In genomic region chr6:36111526-36111925, GRCh38 we compare ENCODE assay signal across 24 cellular contexts. TPM values are rescaled to one million over a fixed set of nuclear protein-coding genes. Genes with fewer than 3 reads are reported as not detected.
A peak's percentile ranks its signal among the peaks of the same experiment; 100 is the strongest.
DNase-seq lines count a peak whose midpoint lies in the region; ATAC-seq and TF ChIP-seq lines count a peak whose summit lies in the region.
"Had no signal": no experiment of that assay in that cellular context is flagged by ENCODE, and none has a peak within 500 bp of the region (broad histone marks: within the 10 kb centered on the region; RNA-seq: fewer than 3 reads in every experiment).

No MANE protein-coding gene starts in this region.

- no peak overlapping the region for H2BK120ac ChIP-seq in H9 (ENCODE audit: low read depth, low read length, poor library complexity, severe bottlenecking)

- no peak overlapping the region for H3K4ac ChIP-seq in H9 (ENCODE audit: low read depth, low read length)

- no peak overlapping the region for H2AK5ac ChIP-seq in H9 (ENCODE audit: insufficient read length, low read length)

- TF ChIP-seq CTCF in H9 (conservative IDR thresholded peaks at IDR 0.05): no peak
- no peak for TF ChIP-seq CTCF in nephron progenitor cell (IDR thresholded peaks at IDR 0.05)

- peaks cover 4% of the 10 kb centered on the region for H3K36me3 ChIP-seq in CD4-positive, CD25-positive, alpha-beta regulatory T cell (ENCODE audit: control insufficient read depth, insufficient read depth, low read length)

- H4K5ac ChIP-seq in H9 (ENCODE audit: insufficient read length, low read depth, low read length): no peak overlapping the region

- H3K56ac ChIP-seq in H9 (ENCODE audit: insufficient read length, low read depth, low read length): no peak overlapping the region

- H3K27me3 Mint-ChIP-seq in CD4-positive, CD25-positive, alpha-beta regulatory T cell: no peaks in the 10 kb centered on the region
- H3K27me3 Mint-ChIP-seq in H9 (ENCODE audit: low read depth) (no peaks in the 10 kb centered on the region), nephron progenitor cell (ENCODE audit: low read depth, poor library complexity) (no peaks in the 10 kb centered on the region)
- H3K27me3 Mint-ChIP-seq in dendritic cell treated with granulocyte-macrophage colony-stimulating factor and Interleukin-4, amounts not matched to agents 40 ng/mL and 50 ng/mL, for 4 days: no peaks in the 10 kb centered on the region
- H3K27me3 Mint-ChIP-seq: activated CD8-positive, alpha-beta memory T cell treated with anti-CD3 and anti-CD28 coated beads, Interleukin-2, amount 10 ng/mL, durations not matched to agents 7 days and 5 days; CD4-positive, alpha-beta memory T cell; stimulated activated naive CD8-positive, alpha-beta T cell treated with anti-CD3 and anti-CD28 coated beads, Interleukin-15, Interleukin-2, amounts not matched to agents 100 ng/mL and 50 ng/mL, for 24 hours had no signal

- no peak overlapping the region for H2BK5ac ChIP-seq in H9 (ENCODE audit: insufficient read length, low read length)

- H2BK15ac ChIP-seq in H9 (ENCODE audit: low read depth, low read length): no peak overlapping the region

- no peak overlapping the region for H3T11ph ChIP-seq in H9 (ENCODE audit: low read length)

- no peaks in the 10 kb centered on the region for H3K79me2 ChIP-seq in H9 (ENCODE audit: insufficient read depth, low read length)

- H3K4me3 ChIP-seq in CD4-positive, CD25-positive, alpha-beta regulatory T cell (ENCODE audit: low read depth, low read length): no peak overlapping the region
- H3K4me3 ChIP-seq: body of pancreas, heart left ventricle, K562, MG63, thyroid gland had no signal

- H3K27ac Mint-ChIP-seq in CD4-positive, CD25-positive, alpha-beta regulatory T cell: peak overlapping the region; percentile 44 to 100 (median 99)
- H3K27ac Mint-ChIP-seq in H9 (peak overlapping the region; percentile 33 to 71 (median 64); a peak in 3 of 7 replicates), nephron progenitor cell (peak overlapping the region; percentile 94)
- H3K27ac Mint-ChIP-seq in dendritic cell treated with granulocyte-macrophage colony-stimulating factor and Interleukin-4, amounts not matched to agents 40 ng/mL and 50 ng/mL, for 4 days: peak overlapping the region; percentile 51
- H3K27ac Mint-ChIP-seq: activated CD8-positive, alpha-beta memory T cell treated with anti-CD3 and anti-CD28 coated beads, Interleukin-2, amount 10 ng/mL, durations not matched to agents 7 days and 5 days; activated T-helper 1 cell treated with anti-CD3 and anti-CD28 coated beads, Interleukin-12 subunit alpha, Interleukin-12 subunit beta, Interleukin-2, Interleukin-4 antibody, amounts not matched to agents 30 ng/mL and 10 ng/mL and 1 ng/mL, durations not matched to agents 14 hours and 24 hours and 36 hours; stimulated activated naive CD8-positive, alpha-beta T cell treated with anti-CD3 and anti-CD28 coated beads, Interleukin-15, Interleukin-2, amounts not matched to agents 100 ng/mL and 50 ng/mL, for 24 hours had no signal

- H3K23ac ChIP-seq in H9 (ENCODE audit: insufficient read length, low read depth, low read length): no peak overlapping the region

- ATAC-seq in CD4-positive, CD25-positive, alpha-beta regulatory T cell (ENCODE audit: low read depth in 2 of 2): no peak
- ATAC-seq in GM21423 (IDR thresholded peaks at IDR 0.05; ENCODE audit: unreplicated experiment) (no peak), GM19328 (IDR thresholded peaks at IDR 0.05; ENCODE audit: unreplicated experiment) (no peak)
- ATAC-seq: activated CD8-positive, alpha-beta memory T cell treated with anti-CD3 and anti-CD28 coated beads, Interleukin-2, amount 10 ng/mL, durations not matched to agents 7 days and 5 days; body of pancreas; heart left ventricle; Panc1 had no signal

- H3K18ac ChIP-seq in H9 (ENCODE audit: insufficient read length, low read depth, low read length): no peak overlapping the region

- WGBS in H9 (ENCODE audit: extremely low coverage, insufficient read length, low lambda C conversion rate): no CpG with 5 or more reads among the region's 7 CpGs

- H3K9me3 ChIP-seq in CD4-positive, CD25-positive, alpha-beta regulatory T cell (ENCODE audit: control insufficient read depth in 2 of 2, low read length in 2 of 2): no peaks in the 10 kb centered on the region
- no peaks in the 10 kb centered on the region for H3K9me3 ChIP-seq in H9 (ENCODE audit: control insufficient read depth, low read depth, low read length)
- H3K9me3 ChIP-seq: body of pancreas, heart left ventricle, MG63, thyroid gland had no signal

- H3K4me2 ChIP-seq in H9 (ENCODE audit: insufficient read depth, insufficient read length, low read length): no peak overlapping the region

- H4K8ac ChIP-seq in H9 (replicated peaks; ENCODE audit: insufficient read length, low read depth, low read length): no peak overlapping the region

- no peak overlapping the region for H2BK20ac ChIP-seq in H9 (ENCODE audit: low read depth, low read length, poor library complexity, severe bottlenecking)

- no peak for DNase-seq in CD4-positive, CD25-positive, alpha-beta regulatory T cell
- no peak for DNase-seq in H9
- DNase-seq in nephron progenitor cell: no peak
- DNase-seq in NCI-H446 (lab: John Stamatoyannopoulos, UW): no peak
- DNase-seq: activated CD4-positive, CD25-positive, alpha-beta regulatory T cell treated with anti-CD3 and anti-CD28 coated beads, Interleukin-2, amount 50 U/mL, for 72 hours; activated CD8-positive, alpha-beta memory T cell treated with anti-CD3 and anti-CD28 coated beads, Interleukin-2, amount 10 ng/mL, durations not matched to agents 7 days and 5 days; body of pancreas; CD4-positive, alpha-beta memory T cell; GOT3; heart left ventricle; MG63; NCI-H1436 treated with DMSO at 0.1 percent for 48 hours; NCI-H524; retina; SHP77 treated with DMSO at 0.1 percent for 48 hours; stimulated activated CD4-positive, alpha-beta T cell treated with anti-CD3 and anti-CD28 coated beads, Interleukin-4, amount 100 ng/mL, for 24 hours; thyroid gland had no signal

- H3K79me1 ChIP-seq in H9 (ENCODE audit: insufficient read depth, low read depth, low read length, poor library complexity, severe bottlenecking): no peaks in the 10 kb centered on the region

- peaks cover 22% of the 10 kb centered on the region for H3K36me3 Mint-ChIP-seq in CD4-positive, CD25-positive, alpha-beta regulatory T cell
- H3K36me3 Mint-ChIP-seq in H9 (ENCODE audit: insufficient read depth in 1 of 3, low read depth in 3 of 3): peaks cover 5 to 37% (median 16%) of the 10 kb centered on the region in 3 experiments
- H3K36me3 Mint-ChIP-seq in dendritic cell treated with granulocyte-macrophage colony-stimulating factor and Interleukin-4, amounts not matched to agents 40 ng/mL and 50 ng/mL, for 4 days (ENCODE audit: low read depth): peaks cover 69% of the 10 kb centered on the region
- H3K36me3 Mint-ChIP-seq in nephron progenitor cell (ENCODE audit: low read depth): peaks cover 48% of the 10 kb centered on the region

- no peaks in the 10 kb centered on the region for H3K23me2 ChIP-seq in H9 (ENCODE audit: insufficient read length, low read depth, low read length, poor library complexity, severe bottlenecking)

- no peak overlapping the region for H2BK12ac ChIP-seq in H9 (ENCODE audit: insufficient read length, low read depth, low read length)

- peaks cover 30 to 82% (median 65%) of the 10 kb centered on the region in 4 donors for H3K4me1 Mint-ChIP-seq in CD4-positive, CD25-positive, alpha-beta regulatory T cell
- H3K4me1 Mint-ChIP-seq in H9: peaks cover 13 to 14% of the 10 kb centered on the region in 2 experiments
- H3K4me1 Mint-ChIP-seq in dendritic cell treated with granulocyte-macrophage colony-stimulating factor and Interleukin-4, amounts not matched to agents 40 ng/mL and 50 ng/mL, for 4 days (ENCODE audit: low read depth): peaks cover 22% of the 10 kb centered on the region
- peaks cover 18% of the 10 kb centered on the region for H3K4me1 Mint-ChIP-seq in nephron progenitor cell

- no peaks in the 10 kb centered on the region for H3K27me3 ChIP-seq in CD4-positive, CD25-positive, alpha-beta regulatory T cell (ENCODE audit: control insufficient read depth, insufficient read depth, low read length)
- H3K27me3 ChIP-seq in H9 (ENCODE audit: insufficient read depth, low read length): no peaks in the 10 kb centered on the region
- H3K27me3 ChIP-seq: body of pancreas, heart left ventricle, MG63, thyroid gland had no signal

- H2AFZ ChIP-seq in H9 (ENCODE audit: low read length): no peak overlapping the region

- peak overlapping the region in 1 of 4 donors; percentile 48 for H3K4me3 Mint-ChIP-seq in CD4-positive, CD25-positive, alpha-beta regulatory T cell
- H3K4me3 Mint-ChIP-seq in H9 (no peak overlapping the region), nephron progenitor cell (no peak overlapping the region)
- H3K4me3 Mint-ChIP-seq in dendritic cell treated with granulocyte-macrophage colony-stimulating factor and Interleukin-4, amounts not matched to agents 40 ng/mL and 50 ng/mL, for 4 days: no peak overlapping the region
- H3K4me3 Mint-ChIP-seq: activated CD8-positive, alpha-beta memory T cell treated with anti-CD3 and anti-CD28 coated beads, Interleukin-2, amount 10 ng/mL, durations not matched to agents 7 days and 5 days; activated T-helper 1 cell treated with anti-CD3 and anti-CD28 coated beads, Interleukin-12 subunit alpha, Interleukin-12 subunit beta, Interleukin-2, Interleukin-4 antibody, amounts not matched to agents 30 ng/mL and 10 ng/mL and 1 ng/mL, durations not matched to agents 14 hours and 24 hours and 36 hours; CD4-positive, alpha-beta memory T cell; stimulated activated naive CD8-positive, alpha-beta T cell treated with anti-CD3 and anti-CD28 coated beads, Interleukin-15, Interleukin-2, amounts not matched to agents 100 ng/mL and 50 ng/mL, for 24 hours had no signal

- H3K9ac ChIP-seq in H9 (ENCODE audit: extremely low read depth, insufficient read length, low read length): no peak overlapping the region

- no peak overlapping the region for H4K91ac ChIP-seq in H9 (ENCODE audit: insufficient read length, low read depth, low read length)

- peaks cover 60% of the 10 kb centered on the region for H3K4me1 ChIP-seq in CD4-positive, CD25-positive, alpha-beta regulatory T cell (ENCODE audit: control insufficient read depth, insufficient read depth, low read length, poor library complexity, severe bottlenecking)
- no peaks in the 10 kb centered on the region for H3K4me1 ChIP-seq in H9 (ENCODE audit: insufficient read depth, low read length)
- H3K4me1 ChIP-seq: body of pancreas, thyroid gland had no signal

- H3K14ac ChIP-seq in H9 (ENCODE audit: insufficient read depth, low read length): no peak overlapping the region

- no peaks in the 10 kb centered on the region for H3K9me3 Mint-ChIP-seq in CD4-positive, CD25-positive, alpha-beta regulatory T cell
- H3K9me3 Mint-ChIP-seq in H9 (no peaks in the 10 kb centered on the region), nephron progenitor cell (no peaks in the 10 kb centered on the region)
- no peaks in the 10 kb centered on the region for H3K9me3 Mint-ChIP-seq in dendritic cell treated with granulocyte-macrophage colony-stimulating factor and Interleukin-4, amounts not matched to agents 40 ng/mL and 50 ng/mL, for 4 days
- H3K9me3 Mint-ChIP-seq: activated T-helper 1 cell treated with anti-CD3 and anti-CD28 coated beads, Interleukin-12 subunit alpha, Interleukin-12 subunit beta, Interleukin-2, Interleukin-4 antibody, amounts not matched to agents 30 ng/mL and 10 ng/mL and 1 ng/mL, durations not matched to agents 14 hours and 24 hours and 36 hours; CD4-positive, alpha-beta memory T cell; stimulated activated naive CD8-positive, alpha-beta T cell treated with anti-CD3 and anti-CD28 coated beads, Interleukin-15, Interleukin-2, amounts not matched to agents 100 ng/mL and 50 ng/mL, for 24 hours had no signal

- H3K27ac ChIP-seq in CD4-positive, CD25-positive, alpha-beta regulatory T cell (ENCODE audit: insufficient read depth, low read length, poor library complexity, severe bottlenecking): no peak overlapping the region
- no peak overlapping the region for H3K27ac ChIP-seq in H9 (ENCODE audit: insufficient read length, low read depth, low read length)
- H3K27ac ChIP-seq: body of pancreas, thyroid gland had no signal

- no peaks in the 10 kb centered on the region for H4K20me1 ChIP-seq in H9 (ENCODE audit: control insufficient read depth, insufficient read depth, insufficient read length)

- intact Hi-C loops in dendritic cell treated with granulocyte-macrophage colony-stimulating factor and Interleukin-4, amounts not matched to agents 40 ng/mL and 50 ng/mL, for 4 days (cut with micrococcal nuclease): no loop called here

RNA-seq across cellular contexts. Expression of gene MAPK13, which starts 18.8 kb away (rescaled TPM):
- total RNA-seq in CD4-positive, CD25-positive, alpha-beta regulatory T cell: 68.7 TPM
- polyA plus RNA-seq in CD4-positive, CD25-positive, alpha-beta regulatory T cell: 10 to 100 TPM; 60.7 to 75.8 (median 69.8) TPM
- 18.9 and 19.2 TPM in 2 replicates for total RNA-seq in H9 (2021)
